26 cellular contexts compared by ENCODE assay signal in genomic region chr6:127775371-127775770, GRCh38.
A peak's percentile ranks its signal among the peaks of the same experiment; 100 is the strongest.
DNase-seq lines count a peak whose midpoint lies in the region.
"Had no signal": no experiment of that assay in that cellular context is flagged by ENCODE, and none has a peak within 500 bp of the region (broad histone marks: within the 10 kb centered on the region; RNA-seq: fewer than 3 reads in every experiment).

No MANE protein-coding gene starts in this region.

- no peaks in the 10 kb centered on the region for H3K27me3 Mint-ChIP-seq in activated T-cell treated with anti-CD3 and anti-CD28 coated beads, Interleukin-2, amount 50 U/mL, for 24 hours

- H3K27ac Mint-ChIP-seq in activated T-cell treated with anti-CD3 and anti-CD28 coated beads, Interleukin-2, amount 50 U/mL, for 24 hours: peak overlapping the region; percentile 47
- H3K27ac Mint-ChIP-seq: immature natural killer cell, nephron progenitor cell had no signal

- no peak overlapping the region for H3K4me3 ChIP-seq in adipocyte (ENCODE audit: low read length)
- H3K4me3 ChIP-seq: SK-N-MC, thoracic aorta had no signal

- no peak for DNase-seq in activated T-cell treated with anti-CD3 and anti-CD28 coated beads, Interleukin-2, amount 50 U/mL, for 24 hours
- no peak for DNase-seq in activated T-cell treated with anti-CD3 and anti-CD28 coated beads for 4 hours
- DNase-seq in EH (ENCODE audit: low read depth): peak; percentile 77
- DNase-seq in adipocyte (ENCODE audit: low read depth): peak; percentile 59
- peak; percentile 10 for DNase-seq in foreskin melanocyte
- no peak for DNase-seq in GDM1 (lab: John Stamatoyannopoulos, UW)
- no peak for DNase-seq in cerebellum (ENCODE audit: low spot score)
- no peak for DNase-seq in NCI-H128 (lab: John Stamatoyannopoulos, UW; ENCODE audit: unreplicated experiment)
- DNase-seq: activated CD4-positive, alpha-beta T cell treated with anti-CD3 and anti-CD28 coated beads, Interleukin-2, amount 50 U/mL, for 48 hours; activated CD8-positive, alpha-beta memory T cell treated with anti-CD3 and anti-CD28 coated beads, Interleukin-2, amount 50 U/mL, for 48 hours; activated effector memory CD4-positive, alpha-beta T cell treated with Interleukin-2 at 50 U/mL for 16 hours; BE2C; immature natural killer cell; left colon; NCI-H1417; NCI-H2029; NCI-H524 treated with DMSO at 0.1 percent for 48 hours; nephron progenitor cell; NK-92 treated with Interleukin-12 subunit alpha and Interleukin-12 subunit beta, amount 100 ng/mL, for 24 hours; PC-3; retina; small intestine; stimulated activated naive CD4-positive, alpha-beta T cell had no signal

- peaks cover 43% of the 10 kb centered on the region for H3K36me3 Mint-ChIP-seq in activated T-cell treated with anti-CD3 and anti-CD28 coated beads, Interleukin-2, amount 50 U/mL, for 24 hours (ENCODE audit: low read depth)
- H3K36me3 Mint-ChIP-seq: immature natural killer cell had no signal

- H3K36me3 ChIP-seq in adipocyte (ENCODE audit: control insufficient read depth, insufficient read depth, low read length, severe bottlenecking): no peaks in the 10 kb centered on the region
- H3K36me3 ChIP-seq: BE2C, thoracic aorta had no signal

- peaks cover 8% of the 10 kb centered on the region for H3K9me3 Mint-ChIP-seq in activated T-cell treated with anti-CD3 and anti-CD28 coated beads, Interleukin-2, amount 50 U/mL, for 24 hours

- peaks cover 71% of the 10 kb centered on the region for H3K4me1 Mint-ChIP-seq in activated T-cell treated with anti-CD3 and anti-CD28 coated beads, Interleukin-2, amount 50 U/mL, for 24 hours (ENCODE audit: low read depth)
- H3K4me1 Mint-ChIP-seq: immature natural killer cell, nephron progenitor cell had no signal

- H3K9me3 ChIP-seq in adipocyte (ENCODE audit: control insufficient read depth, low read length): no peaks in the 10 kb centered on the region
- H3K9me3 ChIP-seq: BE2C, thoracic aorta had no signal

- no peak overlapping the region for H3K4me3 Mint-ChIP-seq in activated T-cell treated with anti-CD3 and anti-CD28 coated beads, Interleukin-2, amount 50 U/mL, for 24 hours
- H3K4me3 Mint-ChIP-seq: immature natural killer cell, nephron progenitor cell had no signal

- H3K4me1 ChIP-seq in adipocyte (ENCODE audit: control insufficient read depth, insufficient read depth, low read length): no peaks in the 10 kb centered on the region
- H3K4me1 ChIP-seq: BE2C, parathyroid adenoma had no signal

- H3K9ac ChIP-seq in adipocyte (ENCODE audit: low read length): no peak overlapping the region
- H3K9ac ChIP-seq: parathyroid adenoma had no signal

- no peaks in the 10 kb centered on the region for H3K27me3 ChIP-seq in adipocyte (replicated peaks; ENCODE audit: control insufficient read depth, insufficient read depth, low read length)
- H3K27me3 ChIP-seq: BE2C had no signal

Comparison
In these comparisons a context has a peak if more than half of its experiments do, and no peak if none do; other contexts are left out.
1. DNase-seq: peak in EH (single experiment), adipocyte (single experiment) and foreskin melanocyte (single experiment); none in activated T-cell treated with anti-CD3 and anti-CD28 coated beads, Interleukin-2, amount 50 U/mL, for 24 hours (single experiment), activated T-cell treated with anti-CD3 and anti-CD28 coated beads for 4 hours (single experiment), GDM1 (single experiment), cerebellum (single experiment) and NCI-H128 (single experiment).